14 cellular contexts compared by ENCODE assay signal in the genomic region with DNA sequence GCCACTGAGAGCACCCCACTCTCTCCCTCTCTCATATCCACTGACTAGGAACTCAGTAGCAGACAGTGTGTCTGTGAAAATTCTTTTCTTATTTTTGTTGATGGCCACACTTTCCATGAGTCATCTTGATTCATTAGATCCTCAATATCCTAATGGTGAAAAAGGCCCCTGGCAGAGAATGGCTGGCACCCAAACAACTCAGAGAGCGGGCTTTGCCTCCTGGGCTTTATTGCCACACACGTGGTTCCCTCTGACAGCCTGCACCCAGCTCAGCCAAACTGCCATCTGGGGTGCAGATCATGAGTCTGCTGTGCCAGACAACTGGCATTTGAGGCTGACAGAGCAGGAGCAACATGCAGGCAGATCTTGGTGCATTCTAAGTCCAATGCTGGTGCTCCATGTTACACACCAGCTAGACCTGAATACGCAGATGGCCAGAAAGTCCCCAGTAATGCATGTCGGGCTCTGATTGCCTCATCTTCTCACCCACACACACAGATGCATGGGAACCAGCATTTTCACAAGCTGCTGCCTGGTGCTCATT.
A peak's percentile ranks its signal among the peaks of the same experiment; 100 is the strongest.
DNase-seq lines count a peak whose midpoint lies in the region; ATAC-seq, FAIRE-seq and TF ChIP-seq lines count a peak whose summit lies in the region.
"Had no signal": no experiment of that assay in that cellular context is flagged by ENCODE, and none has a peak within 500 bp of the region (broad histone marks: within the 10 kb centered on the region; RNA-seq: fewer than 3 reads in every experiment).

No MANE protein-coding gene starts in this region.

- H3K4me2 ChIP-seq in SK-N-SH, result peak overlapping the region; percentile 4; the same call in 1 of the 2 replicates

- TF ChIP-seq RAD21 in SK-N-SH (IDR thresholded peaks at IDR 0.05; ENCODE audit: low read length), result no peak

- H3K4me1 Mint-ChIP-seq in activated naive CD4-positive, alpha-beta T cell treated with anti-CD3 and anti-CD28 coated beads, Interleukin-2, amount 10 ng/mL, durations not matched to agents 7 days and 5 days, result no peaks in the 10 kb centered on the region
- H3K4me1 Mint-ChIP-seq: activated naive CD8-positive, alpha-beta T cell treated with anti-CD3 and anti-CD28 coated beads, Interleukin-2, amount 50 U/mL, for 24 hours; CD4-positive, CD25-positive, alpha-beta regulatory T cell; nephron progenitor cell had no signal

- H3K9me3 ChIP-seq in SK-N-SH, result no peaks in the 10 kb centered on the region

- no peaks in the 10 kb centered on the region; the same call in 1 of the 2 replicates for H3K79me2 ChIP-seq in SK-N-SH (ENCODE audit: insufficient read depth)

- peaks cover 4% of the 10 kb centered on the region for H3K27me3 Mint-ChIP-seq in activated naive CD4-positive, alpha-beta T cell treated with anti-CD3 and anti-CD28 coated beads, Interleukin-2, amount 10 ng/mL, durations not matched to agents 7 days and 5 days
- H3K27me3 Mint-ChIP-seq: CD4-positive, CD25-positive, alpha-beta regulatory T cell had no signal

- WGBS in SK-N-SH (ENCODE audit: low lambda C conversion rate), result 53% methylated on average over 4 of the region's 4 CpGs

- FAIRE-seq in H54 (lab: Jason Lieb, UNC) (no peak), frontal cortex (lab: Jason Lieb, UNC) (no peak)
- FAIRE-seq: GM12891, islet of Langerhans had no signal

- no peaks in the 10 kb centered on the region for H3K36me3 Mint-ChIP-seq in activated naive CD4-positive, alpha-beta T cell treated with anti-CD3 and anti-CD28 coated beads, Interleukin-2, amount 10 ng/mL, durations not matched to agents 7 days and 5 days
- H3K36me3 Mint-ChIP-seq: CD4-positive, CD25-positive, alpha-beta regulatory T cell; stimulated activated naive B cell treated with anti-CD40 and anti-IgM and Interleukin-4, amounts not matched to agents 10 μg/mL and 1 μg/mL and 100 μg/mL, for 72 hours had no signal

- TF ChIP-seq EP300 in SK-N-SH (IDR thresholded peaks at IDR 0.05; ENCODE audit: borderline replicate concordance in 1 of 2, low read depth in 1 of 2, low read length in 1 of 2), result peak in 1 of 2 experiments; percentile 73; a peak in 1 of 4 replicates

- H3K4me3 Mint-ChIP-seq in activated naive CD4-positive, alpha-beta T cell treated with anti-CD3 and anti-CD28 coated beads, Interleukin-2, amount 10 ng/mL, durations not matched to agents 7 days and 5 days, result no peak overlapping the region
- H3K4me3 Mint-ChIP-seq: activated naive CD8-positive, alpha-beta T cell treated with anti-CD3 and anti-CD28 coated beads, Interleukin-2, amount 50 U/mL, for 24 hours; CD4-positive, CD25-positive, alpha-beta regulatory T cell; nephron progenitor cell; stimulated activated naive B cell treated with anti-CD40 and anti-IgM and Interleukin-4, amounts not matched to agents 10 μg/mL and 1 μg/mL and 100 μg/mL, for 72 hours had no signal

- peak overlapping the region; percentile 56 for H3K9ac ChIP-seq in SK-N-SH

- no peak for TF ChIP-seq CTCF in SK-N-SH (IDR thresholded peaks at IDR 0.05)

- TF ChIP-seq POLR2A in H54 (IDR thresholded peaks at IDR 0.05; ENCODE audit: low read depth, low read length), result no peak; the same call in 1 of the 2 replicates

- H3K4me3 ChIP-seq in SK-N-SH (ENCODE audit: low read depth in 2 of 2, low read length in 1 of 2), result no peak overlapping the region

- no peak overlapping the region for H3K27ac Mint-ChIP-seq in activated naive CD4-positive, alpha-beta T cell treated with anti-CD3 and anti-CD28 coated beads, Interleukin-2, amount 10 ng/mL, durations not matched to agents 7 days and 5 days
- H3K27ac Mint-ChIP-seq: activated naive CD8-positive, alpha-beta T cell treated with anti-CD3 and anti-CD28 coated beads, Interleukin-2, amount 50 U/mL, for 24 hours; CD4-positive, CD25-positive, alpha-beta regulatory T cell; nephron progenitor cell; stimulated activated naive B cell treated with anti-CD40 and anti-IgM and Interleukin-4, amounts not matched to agents 10 μg/mL and 1 μg/mL and 100 μg/mL, for 72 hours had no signal

- H3K27ac ChIP-seq in SK-N-SH (ENCODE audit: low read depth in 2 of 2, low read length in 1 of 2), result peak overlapping the region; percentile 73 to 82

- H3K9me2 ChIP-seq in SK-N-SH, result no peaks in the 10 kb centered on the region

- H3K9me3 Mint-ChIP-seq in activated naive CD4-positive, alpha-beta T cell treated with anti-CD3 and anti-CD28 coated beads, Interleukin-2, amount 10 ng/mL, durations not matched to agents 7 days and 5 days, result no peaks in the 10 kb centered on the region
- H3K9me3 Mint-ChIP-seq: activated naive CD8-positive, alpha-beta T cell treated with anti-CD3 and anti-CD28 coated beads, Interleukin-2, amount 50 U/mL, for 24 hours; nephron progenitor cell; stimulated activated naive B cell treated with anti-CD40 and anti-IgM and Interleukin-4, amounts not matched to agents 10 μg/mL and 1 μg/mL and 100 μg/mL, for 72 hours had no signal

- H3K27me3 ChIP-seq in SK-N-SH (ENCODE audit: insufficient read depth), result no peaks in the 10 kb centered on the region

- peaks cover 30 to 35% of the 10 kb centered on the region in 2 experiments; a peak in 3 of 4 replicates for H3K4me1 ChIP-seq in SK-N-SH (ENCODE audit: control insufficient read depth in 1 of 2, insufficient read depth in 2 of 2, low read depth in 1 of 2, low read length in 1 of 2)

- H4K20me1 ChIP-seq in SK-N-SH (ENCODE audit: insufficient read depth), result no peaks in the 10 kb centered on the region

- peak; percentile 54 for DNase-seq in ELR (ENCODE audit: low read depth)
- peak; percentile 44 for DNase-seq in H54 (ENCODE audit: insufficient read length, low spot score)
- DNase-seq in SK-N-SH, result peak; percentile 41
- peak; percentile 65 for DNase-seq in foreskin melanocyte
- DNase-seq in frontal cortex (ENCODE audit: low spot score in 2 of 2), result no peak
- no peak for DNase-seq in activated CD8-positive, alpha-beta memory T cell treated with anti-CD3 and anti-CD28 coated beads for 24 hours
- DNase-seq in activated naive CD4-positive, alpha-beta T cell treated with anti-CD3 and anti-CD28 coated beads, Interleukin-2, amount 10 ng/mL, durations not matched to agents 7 days and 5 days, result no peak
- DNase-seq: activated naive CD8-positive, alpha-beta T cell treated with anti-CD3 and anti-CD28 coated beads, Interleukin-2, amount 50 U/mL, for 24 hours; CD4-positive, CD25-positive, alpha-beta regulatory T cell; nephron progenitor cell; stimulated activated naive B cell treated with anti-CD40 and anti-IgM and Interleukin-4, amounts not matched to agents 10 μg/mL and 1 μg/mL and 100 μg/mL, for 72 hours had no signal

- peaks cover 29% of the 10 kb centered on the region for H3F3A ChIP-seq in SK-N-SH (replicated peaks; ENCODE audit: insufficient read depth)

- ATAC-seq in GM21390 (IDR thresholded peaks at IDR 0.05; ENCODE audit: unreplicated experiment), result no peak
- ATAC-seq: activated naive CD8-positive, alpha-beta T cell treated with anti-CD3 and anti-CD28 coated beads, Interleukin-2, amount 50 U/mL, for 24 hours; stimulated activated naive B cell treated with anti-CD40 and anti-IgM and Interleukin-4, amounts not matched to agents 10 μg/mL and 1 μg/mL and 100 μg/mL, for 72 hours had no signal

- no peaks in the 10 kb centered on the region for H3K36me3 ChIP-seq in SK-N-SH (replicated peaks in 1 of 2; ENCODE audit: control insufficient read depth in 1 of 2, insufficient read depth in 2 of 2, low read length in 1 of 2)

- CTCF ChIA-PET in SK-N-SH (lab: Yijun Ruan, JAX), result interaction anchor here (0.9 to 9.2 kb wide), 6 partner anchors 9 to 229 kb away, joined by 3 to 97 read pairs (median 4); no protein-coding TSS in a partner anchor
- CTCF ChIA-PET in activated naive CD4-positive, alpha-beta T cell treated with anti-CD3 and anti-CD28 coated beads, Interleukin-2, amount 10 ng/mL, durations not matched to agents 7 days and 5 days (lab: Charles Lee), result interaction anchor here (1.2 kb wide), 1 partner anchor 14 kb away, joined by 4 read pairs; no protein-coding TSS in a partner anchor

- H2AFZ ChIP-seq in SK-N-SH (ENCODE audit: low read depth), result no peak overlapping the region

- POLR2A ChIA-PET in SK-N-SH (lab: Yijun Ruan, JAX), result interaction anchor here (0.5 kb wide), 1 partner anchor 177 kb away, joined by 3 read pairs; no protein-coding TSS in a partner anchor

TF ChIP-seq in SK-N-SH, 30 proteins besides CTCF, POLR2A, EP300 and RAD21 (continues in another document):
- TF ChIP-seq NFIC (IDR thresholded peaks at IDR 0.05; ENCODE audit: borderline replicate concordance) (peak; percentile 42; the same call in 1 of the 2 replicates), TCF12 (IDR thresholded peaks at IDR 0.05) (peak; percentile 75), JUND (IDR thresholded peaks at IDR 0.05) (peak; percentile 25; the same call in 1 of the 2 replicates), SIN3A (IDR thresholded peaks at IDR 0.05; ENCODE audit: borderline replicate concordance, low read depth, low read length) (peak; percentile 77; the same call in 1 of the 2 replicates), ELF1 (IDR thresholded peaks at IDR 0.05) (no peak), POLR2AphosphoS5 (IDR thresholded peaks at IDR 0.05; ENCODE audit: low read depth, low read length) (no peak)
- TF ChIP-seq, protein P1, sequence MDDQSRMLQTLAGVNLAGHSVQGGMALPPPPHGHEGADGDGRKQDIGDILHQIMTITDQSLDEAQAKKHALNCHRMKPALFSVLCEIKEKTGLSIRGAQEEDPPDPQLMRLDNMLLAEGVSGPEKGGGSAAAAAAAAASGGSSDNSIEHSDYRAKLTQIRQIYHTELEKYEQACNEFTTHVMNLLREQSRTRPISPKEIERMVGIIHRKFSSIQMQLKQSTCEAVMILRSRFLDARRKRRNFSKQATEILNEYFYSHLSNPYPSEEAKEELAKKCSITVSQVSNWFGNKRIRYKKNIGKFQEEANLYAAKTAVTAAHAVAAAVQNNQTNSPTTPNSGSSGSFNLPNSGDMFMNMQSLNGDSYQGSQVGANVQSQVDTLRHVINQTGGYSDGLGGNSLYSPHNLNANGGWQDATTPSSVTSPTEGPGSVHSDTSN (IDR thresholded peaks at IDR 0.05), result peak; percentile 34; the same call in 1 of the 2 replicates
- TF ChIP-seq, protein P2, sequence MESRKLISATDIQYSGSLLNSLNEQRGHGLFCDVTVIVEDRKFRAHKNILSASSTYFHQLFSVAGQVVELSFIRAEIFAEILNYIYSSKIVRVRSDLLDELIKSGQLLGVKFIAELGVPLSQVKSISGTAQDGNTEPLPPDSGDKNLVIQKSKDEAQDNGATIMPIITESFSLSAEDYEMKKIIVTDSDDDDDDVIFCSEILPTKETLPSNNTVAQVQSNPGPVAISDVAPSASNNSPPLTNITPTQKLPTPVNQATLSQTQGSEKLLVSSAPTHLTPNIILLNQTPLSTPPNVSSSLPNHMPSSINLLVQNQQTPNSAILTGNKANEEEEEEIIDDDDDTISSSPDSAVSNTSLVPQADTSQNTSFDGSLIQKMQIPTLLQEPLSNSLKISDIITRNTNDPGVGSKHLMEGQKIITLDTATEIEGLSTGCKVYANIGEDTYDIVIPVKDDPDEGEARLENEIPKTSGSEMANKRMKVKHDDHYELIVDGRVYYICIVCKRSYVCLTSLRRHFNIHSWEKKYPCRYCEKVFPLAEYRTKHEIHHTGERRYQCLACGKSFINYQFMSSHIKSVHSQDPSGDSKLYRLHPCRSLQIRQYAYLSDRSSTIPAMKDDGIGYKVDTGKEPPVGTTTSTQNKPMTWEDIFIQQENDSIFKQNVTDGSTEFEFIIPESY (IDR thresholded peaks at IDR 0.05; ENCODE audit: borderline replicate concordance, low read depth), result no peak

Comparison
In these comparisons a context has a peak if more than half of its experiments do, and no peak if none do; other contexts are left out.
1. DNase-seq: peak in ELR (single experiment), H54 (single experiment), SK-N-SH (single experiment) and foreskin melanocyte (single experiment); none in frontal cortex (0 of 2), activated CD8-positive, alpha-beta memory T cell treated with anti-CD3 and anti-CD28 coated beads for 24 hours (single experiment) and activated naive CD4-positive, alpha-beta T cell treated with anti-CD3 and anti-CD28 coated beads, Interleukin-2, amount 10 ng/mL, durations not matched to agents 7 days and 5 days (single experiment).